Comparison of ENCODE assay signal across 15 cellular contexts in genomic region chr12:121423682-121424631, GRCh38. TPM values are rescaled to one million over a fixed set of nuclear protein-coding genes. Genes with fewer than 3 reads are reported as not detected.
A peak's percentile ranks its signal among the peaks of the same experiment; 100 is the strongest.
DNase-seq lines count a peak whose midpoint lies in the region; ATAC-seq and TF ChIP-seq lines count a peak whose summit lies in the region.
"Had no signal": no experiment of that assay in that cellular context is flagged by ENCODE, and none has a peak within 500 bp of the region (broad histone marks: within the 10 kb centered on the region; RNA-seq: fewer than 3 reads in every experiment).

No MANE protein-coding gene starts in this region.

- H3K4me3 ChIP-seq in adipocyte (ENCODE audit: low read length) (no peak overlapping the region), hepatocyte (no peak overlapping the region), smooth muscle cell (no peak overlapping the region), SK-N-SH (ENCODE audit: low read depth in 2 of 2, low read length in 1 of 2) (no peak overlapping the region)

- no peak for TF ChIP-seq EP300 in SK-N-SH (IDR thresholded peaks at IDR 0.05; ENCODE audit: borderline replicate concordance in 1 of 2, low read depth in 1 of 2, low read length in 1 of 2)

- H4K20me1 ChIP-seq in hepatocyte (ENCODE audit: insufficient read depth, poor library complexity, severe bottlenecking) = no peaks in the 10 kb centered on the region
- no peaks in the 10 kb centered on the region for H4K20me1 ChIP-seq in smooth muscle cell (ENCODE audit: low read depth)
- H4K20me1 ChIP-seq in SK-N-SH (ENCODE audit: insufficient read depth) = no peaks in the 10 kb centered on the region; the same call in 1 of the 2 replicates

- DNase-seq in natural killer cell (no peak), adipocyte (ENCODE audit: low read depth) (peak; percentile 28), hepatocyte (ENCODE audit: low spot score) (no peak), smooth muscle cell (lab: John Stamatoyannopoulos, UW; ENCODE audit: unreplicated experiment) (no peak), inferior parietal cortex (ENCODE audit: extremely low spot score) (no peak), SK-N-SH (no peak)
- DNase-seq in natural killer cell treated with Interleukin-12 subunit alpha and Interleukin-12 subunit beta and Interleukin-15 and Interleukin-18, amount 100 ng/mL, for 72 hours (ENCODE audit: low spot score) = no peak
- DNase-seq: activated T-cell treated with anti-CD3 and anti-CD28 coated beads for 4 hours, EL, endodermal cell, left colon, NCI-H1694 treated with DMSO at 0.1 percent for 48 hours, NCI-H774, occipital lobe had no signal

- TF ChIP-seq CTCF in natural killer cell (IDR thresholded peaks at IDR 0.05) (no peak), hepatocyte (IDR thresholded peaks at IDR 0.05; ENCODE audit: poor library complexity) (no peak), smooth muscle cell (IDR thresholded peaks at IDR 0.05; ENCODE audit: borderline replicate concordance, insufficient read depth, poor library complexity, severe bottlenecking) (no peak), SK-N-SH (IDR thresholded peaks at IDR 0.05) (no peak)

- CTCF ChIA-PET in SK-N-SH (lab: Yijun Ruan, JAX) = interaction anchor here (1.1 to 6.3 kb wide), 3 partner anchors 15 to 100 kb away, joined by 3 to 40 read pairs (median 6); no protein-coding TSS in a partner anchor

- H2AFZ ChIP-seq in hepatocyte (no peak overlapping the region), smooth muscle cell (ENCODE audit: low read depth) (no peak overlapping the region), SK-N-SH (ENCODE audit: low read depth) (no peak overlapping the region)

- peak overlapping the region; percentile 19 for H3K27ac ChIP-seq in hepatocyte
- H3K27ac ChIP-seq in smooth muscle cell (ENCODE audit: low read depth) = no peak overlapping the region
- H3K27ac ChIP-seq in SK-N-SH (ENCODE audit: low read depth in 2 of 2, low read length in 1 of 2) = no peak overlapping the region

- WGBS in hepatocyte (ENCODE audit: low lambda C conversion rate, missing lambda C conversion rate) = 95% methylated on average over 13 of the region's 13 CpGs
- WGBS in smooth muscle cell (ENCODE audit: low lambda C conversion rate) = 96% methylated on average over 13 of the region's 13 CpGs
- 89% methylated on average over 13 of the region's 13 CpGs for WGBS in SK-N-SH (ENCODE audit: low lambda C conversion rate)

- peaks cover 8% of the 10 kb centered on the region for H3K79me2 ChIP-seq in hepatocyte
- H3K79me2 ChIP-seq in smooth muscle cell (ENCODE audit: low read depth) = no peaks in the 10 kb centered on the region
- no peaks in the 10 kb centered on the region; the same call in 1 of the 2 replicates for H3K79me2 ChIP-seq in SK-N-SH (ENCODE audit: insufficient read depth)

- H3K36me3 ChIP-seq in adipocyte (ENCODE audit: control insufficient read depth, insufficient read depth, low read length, severe bottlenecking) (peaks cover 80% of the 10 kb centered on the region), hepatocyte (replicated peaks; ENCODE audit: insufficient read depth, low read depth) (no peaks in the 10 kb centered on the region), smooth muscle cell (ENCODE audit: low read depth) (no peaks in the 10 kb centered on the region), SK-N-SH (replicated peaks in 1 of 2; ENCODE audit: control insufficient read depth in 1 of 2, insufficient read depth in 2 of 2, low read length in 1 of 2) (peaks cover 63 to 64% of the 10 kb centered on the region in 2 experiments)

- H3K27me3 ChIP-seq in adipocyte (replicated peaks; ENCODE audit: control insufficient read depth, insufficient read depth, low read length) (no peaks in the 10 kb centered on the region), hepatocyte (no peaks in the 10 kb centered on the region), smooth muscle cell (ENCODE audit: low read depth) (no peaks in the 10 kb centered on the region), SK-N-SH (ENCODE audit: insufficient read depth) (no peaks in the 10 kb centered on the region)

- no peaks in the 10 kb centered on the region for H3K27me3 Mint-ChIP-seq in natural killer cell (ENCODE audit: low read depth in 2 of 2)
- no peaks in the 10 kb centered on the region for H3K27me3 Mint-ChIP-seq in natural killer cell treated with Interleukin-12 subunit alpha and Interleukin-12 subunit beta and Interleukin-15 and Interleukin-18, amount 100 ng/mL, for 72 hours

- no peaks in the 10 kb centered on the region for H3K9me3 Mint-ChIP-seq in natural killer cell
- H3K9me3 Mint-ChIP-seq in natural killer cell treated with Interleukin-12 subunit alpha and Interleukin-12 subunit beta and Interleukin-15 and Interleukin-18, amount 100 ng/mL, for 72 hours = no peaks in the 10 kb centered on the region
- H3K9me3 Mint-ChIP-seq: endodermal cell had no signal

- no peak overlapping the region for H3K9ac ChIP-seq in adipocyte (ENCODE audit: low read length)
- H3K9ac ChIP-seq in smooth muscle cell (ENCODE audit: low read depth) = no peak overlapping the region
- no peak overlapping the region for H3K9ac ChIP-seq in SK-N-SH

- H3K4me3 Mint-ChIP-seq in natural killer cell = no peak overlapping the region
- H3K4me3 Mint-ChIP-seq in natural killer cell treated with Interleukin-12 subunit alpha and Interleukin-12 subunit beta and Interleukin-15 and Interleukin-18, amount 100 ng/mL, for 72 hours = no peak overlapping the region
- H3K4me3 Mint-ChIP-seq: endodermal cell had no signal

- H3K36me3 Mint-ChIP-seq in natural killer cell = peaks cover 6% of the 10 kb centered on the region
- peaks cover 27% of the 10 kb centered on the region for H3K36me3 Mint-ChIP-seq in natural killer cell treated with Interleukin-12 subunit alpha and Interleukin-12 subunit beta and Interleukin-15 and Interleukin-18, amount 100 ng/mL, for 72 hours

- H3K4me1 Mint-ChIP-seq in natural killer cell = peaks cover 2 to 3% of the 10 kb centered on the region in 2 donors
- H3K4me1 Mint-ChIP-seq in natural killer cell treated with Interleukin-12 subunit alpha and Interleukin-12 subunit beta and Interleukin-15 and Interleukin-18, amount 100 ng/mL, for 72 hours (ENCODE audit: low read depth in 2 of 2) = peaks cover under 1 to 14% of the 10 kb centered on the region in 2 donors
- H3K4me1 Mint-ChIP-seq: endodermal cell had no signal

- H3K9me3 ChIP-seq in adipocyte (ENCODE audit: control insufficient read depth, low read length) = no peaks in the 10 kb centered on the region
- no peaks in the 10 kb centered on the region for H3K9me3 ChIP-seq in hepatocyte (ENCODE audit: low read depth)
- H3K9me3 ChIP-seq in smooth muscle cell (replicated peaks; ENCODE audit: low read depth) = no peaks in the 10 kb centered on the region
- no peaks in the 10 kb centered on the region for H3K9me3 ChIP-seq in SK-N-SH

- POLR2A ChIA-PET in SK-N-SH (lab: Yijun Ruan, JAX) = no interaction called here

- no peak overlapping the region for H3K4me2 ChIP-seq in hepatocyte
- no peak overlapping the region for H3K4me2 ChIP-seq in smooth muscle cell
- H3K4me2 ChIP-seq in SK-N-SH = no peak overlapping the region

- H3K4me1 ChIP-seq in adipocyte (ENCODE audit: control insufficient read depth, insufficient read depth, low read length) (peaks cover 5% of the 10 kb centered on the region), hepatocyte (ENCODE audit: insufficient read depth) (no peaks in the 10 kb centered on the region), smooth muscle cell (ENCODE audit: low read depth) (no peaks in the 10 kb centered on the region), SK-N-SH (ENCODE audit: control insufficient read depth in 1 of 2, insufficient read depth in 2 of 2, low read depth in 1 of 2, low read length in 1 of 2) (0 out of 4 replicates have a peak, but pooled peaks cover 0 to 3% of the 10 kb centered on the region in 2 experiments)

- intact Hi-C loops in natural killer cell (cut with micrococcal nuclease) = no loop called here

- H3K27ac Mint-ChIP-seq in natural killer cell = peak overlapping the region; percentile 20 to 38
- H3K27ac Mint-ChIP-seq in natural killer cell treated with Interleukin-12 subunit alpha and Interleukin-12 subunit beta and Interleukin-15 and Interleukin-18, amount 100 ng/mL, for 72 hours = no peak overlapping the region
- H3K27ac Mint-ChIP-seq: endodermal cell had no signal

- H3F3A ChIP-seq in smooth muscle cell (ENCODE audit: low read depth) (no peaks in the 10 kb centered on the region), SK-N-SH (replicated peaks; ENCODE audit: insufficient read depth) (peaks cover 1% of the 10 kb centered on the region)

- no peaks in the 10 kb centered on the region for H3K9me2 ChIP-seq in hepatocyte (replicated peaks; ENCODE audit: insufficient read depth)
- H3K9me2 ChIP-seq in SK-N-SH = no peaks in the 10 kb centered on the region

- no peak for TF ChIP-seq RAD21 in SK-N-SH (IDR thresholded peaks at IDR 0.05; ENCODE audit: low read length)

- ATAC-seq in natural killer cell (no peak), GM18870 (IDR thresholded peaks at IDR 0.05; ENCODE audit: unreplicated experiment) (no peak)
- no peak for ATAC-seq in natural killer cell treated with Interleukin-12 subunit alpha and Interleukin-12 subunit beta and Interleukin-15 and Interleukin-18, amount 100 ng/mL, for 72 hours
- ATAC-seq: left colon had no signal

TF ChIP-seq in SK-N-SH, 30 proteins besides CTCF, POLR2A, EP300 and RAD21 (continues in another document):
- TF ChIP-seq TCF12 (IDR thresholded peaks at IDR 0.05) (no peak), PBX3 (IDR thresholded peaks at IDR 0.05) (no peak), POLR2AphosphoS5 (IDR thresholded peaks at IDR 0.05; ENCODE audit: low read depth, low read length) (no peak), MXI1 (IDR thresholded peaks at IDR 0.05; ENCODE audit: low read depth, low read length) (no peak)

RNA-seq across cellular contexts. Expression of gene RNF34, which starts 24.0 kb away (rescaled TPM):
- 10 to 100 TPM; 62.3 to 78.4 (median 73.4) TPM for total RNA-seq in natural killer cell
- 100 to 1,000 TPM in 1 of 2 donors, 10 to 100 TPM in 1; 85.4 to 149 TPM for total RNA-seq in natural killer cell treated with Interleukin-12 subunit alpha and Interleukin-12 subunit beta and Interleukin-15 and Interleukin-18, amount 100 ng/mL, for 72 hours
- 37.0 and 53.3 TPM in 2 replicates for total RNA-seq in hepatocyte
- polyA plus RNA-seq in hepatocyte = 40.2 and 42.2 TPM in 2 replicates
- total RNA-seq in smooth muscle cell = 24.0 and 24.2 TPM in 2 replicates
- 19.4 and 24.7 TPM in 2 replicates for polyA plus RNA-seq in smooth muscle cell
- polyA plus RNA-seq in SK-N-SH (2012; rRNA removed) = 28.7 and 29.4 TPM in 2 replicates
- 26.7 and 29.0 TPM in 2 replicates for polyA plus RNA-seq in SK-N-SH (2012; cell fraction: cytosol; rRNA removed)
- 55.4 and 56.0 TPM in 2 replicates for polyA plus RNA-seq in SK-N-SH (2012; cell fraction: nucleus; rRNA removed)

Comparison
In these comparisons a context has a peak if more than half of its experiments do, and no peak if none do; other contexts are left out.
1. H3K27ac Mint-ChIP-seq: peak in natural killer cell (2 of 2); none in natural killer cell treated with Interleukin-12 subunit alpha and Interleukin-12 subunit beta and Interleukin-15 and Interleukin-18, amount 100 ng/mL, for 72 hours (0 of 2).